Comparison of ENCODE assay signal across 1 cellular context in genomic region chr1:178262101-178262500, GRCh38.
A peak's percentile ranks its signal among the peaks of the same experiment; 100 is the strongest.
TF ChIP-seq lines count a peak whose summit lies in the region.

No MANE protein-coding gene starts in this region.

TF ChIP-seq in H1, 55 proteins besides CTCF, POLR2A, EP300 and RAD21:
- TF ChIP-seq HDAC6 (IDR thresholded peaks at IDR 0.05; ENCODE audit: low read depth, low read length) (no peak), ATF2 (IDR thresholded peaks at IDR 0.05; ENCODE audit: low read length) (no peak), PHF8 (conservative IDR thresholded peaks at IDR 0.05; ENCODE audit: low read depth, low read length) (no peak), SP4 (IDR thresholded peaks at IDR 0.05; ENCODE audit: low read length) (no peak), RNF2 (IDR thresholded peaks at IDR 0.05; ENCODE audit: borderline replicate concordance, low read depth, low read length, missing control alignments, poor library complexity, severe bottlenecking) (no peak), CHD1 (IDR thresholded peaks at IDR 0.05; ENCODE audit: low read depth, low read length) (no peak), MAX (IDR thresholded peaks at IDR 0.05) (no peak), RFX5 (IDR thresholded peaks at IDR 0.05; ENCODE audit: borderline replicate concordance, low read depth, low read length) (no peak), SP1 (IDR thresholded peaks at IDR 0.05; ENCODE audit: low read depth, low read length) (0 out of 2 replicates have a peak, but pooled peaks have one; percentile 11), SIRT6 (IDR thresholded peaks at IDR 0.05; ENCODE audit: low read length) (no peak), JUN (IDR thresholded peaks at IDR 0.05; ENCODE audit: low read depth, low read length) (no peak), BACH1 (IDR thresholded peaks at IDR 0.05; ENCODE audit: low read length) (no peak), JUND (IDR thresholded peaks at IDR 0.05; ENCODE audit: low read length) (peak; percentile 82)
TF ChIP-seq in H1: peak in this region for 2.
